In the genomic region with DNA sequence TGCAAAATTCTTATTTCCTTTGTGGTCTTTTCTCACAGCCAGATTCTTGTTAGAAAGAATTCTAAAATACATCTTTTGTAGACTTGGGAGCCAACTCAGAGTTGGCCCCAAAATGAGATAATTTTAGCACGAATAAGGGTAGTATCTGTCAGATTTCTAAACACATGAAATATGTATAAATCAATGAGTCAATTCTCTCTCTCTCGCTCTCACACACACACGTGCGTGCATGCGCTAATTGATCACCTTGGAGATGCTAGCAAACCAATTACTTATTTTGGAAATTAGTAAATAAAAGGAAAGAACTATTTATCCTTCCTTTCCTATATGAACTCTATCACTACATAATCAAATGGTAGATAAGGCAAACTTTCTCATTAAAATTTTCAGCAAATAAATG, we compare ENCODE assay signal across 19 cellular contexts. TPM values are rescaled to one million over a fixed set of nuclear protein-coding genes. Genes with fewer than 3 reads are reported as not detected.
A peak's percentile ranks its signal among the peaks of the same experiment; 100 is the strongest.
DNase-seq lines count a peak whose midpoint lies in the region; ATAC-seq lines count a peak whose summit lies in the region.
"Had no signal": no experiment of that assay in that cellular context is flagged by ENCODE, and none has a peak within 500 bp of the region (broad histone marks: within the 10 kb centered on the region; RNA-seq: fewer than 3 reads in every experiment).

No MANE protein-coding gene starts in this region.

- DNase-seq in DMS 273 (lab: John Stamatoyannopoulos, UW; ENCODE audit: unreplicated experiment) (no peak), left lobe of liver (ENCODE audit: low spot score) (no peak), SK-N-DZ (ENCODE audit: low spot score) (no peak), GM19240 (ENCODE audit: insufficient read length, low spot score) (no peak)
- DNase-seq: activated CD4-positive, alpha-beta T cell treated with anti-CD3 and anti-CD28 coated beads, Interleukin-2, amount 10 ng/mL, durations not matched to agents 7 days and 5 days; activated CD8-positive, alpha-beta memory T cell treated with anti-CD3 and anti-CD28 coated beads, Interleukin-2, amount 50 U/mL, for 4 hours; activated effector memory CD4-positive, alpha-beta T cell treated with anti-CD3 and anti-CD28 coated beads, Interleukin-2, amount 50 U/mL, for 16 hours; C1 segment of cervical spinal cord; HFFc6; NCI-H748 treated with DMSO at 0.1 percent for 48 hours; nucleus accumbens; SIG-M5; T-helper 1 cell; uterus had no signal

- ATAC-seq in GM18502 (IDR thresholded peaks at IDR 0.05; ENCODE audit: poor library complexity, unreplicated experiment) (peak; percentile 19), GM19351 (IDR thresholded peaks at IDR 0.05; ENCODE audit: unreplicated experiment) (peak; percentile 9), HG02642 (IDR thresholded peaks at IDR 0.05; ENCODE audit: poor library complexity, unreplicated experiment) (peak; percentile 32), HG03565 (IDR thresholded peaks at IDR 0.05; ENCODE audit: unreplicated experiment) (peak; percentile 10), left lobe of liver (no peak)
- ATAC-seq: K562 had no signal

RNA-seq across cellular contexts. Expression of a gene that starts 32.9 kb away (rescaled TPM):
- 19.9 TPM for total RNA-seq in left lobe of liver
- polyA plus RNA-seq in SK-N-DZ (2014; cell fraction: cytosol; rRNA removed) = 28.2 and 35.3 TPM in 2 replicates
- polyA plus RNA-seq in SK-N-DZ (2014; cell fraction: nucleus; rRNA removed) = 18.5 and 22.5 TPM in 2 replicates
